11 cellular contexts compared by ENCODE assay signal in the genomic region with DNA sequence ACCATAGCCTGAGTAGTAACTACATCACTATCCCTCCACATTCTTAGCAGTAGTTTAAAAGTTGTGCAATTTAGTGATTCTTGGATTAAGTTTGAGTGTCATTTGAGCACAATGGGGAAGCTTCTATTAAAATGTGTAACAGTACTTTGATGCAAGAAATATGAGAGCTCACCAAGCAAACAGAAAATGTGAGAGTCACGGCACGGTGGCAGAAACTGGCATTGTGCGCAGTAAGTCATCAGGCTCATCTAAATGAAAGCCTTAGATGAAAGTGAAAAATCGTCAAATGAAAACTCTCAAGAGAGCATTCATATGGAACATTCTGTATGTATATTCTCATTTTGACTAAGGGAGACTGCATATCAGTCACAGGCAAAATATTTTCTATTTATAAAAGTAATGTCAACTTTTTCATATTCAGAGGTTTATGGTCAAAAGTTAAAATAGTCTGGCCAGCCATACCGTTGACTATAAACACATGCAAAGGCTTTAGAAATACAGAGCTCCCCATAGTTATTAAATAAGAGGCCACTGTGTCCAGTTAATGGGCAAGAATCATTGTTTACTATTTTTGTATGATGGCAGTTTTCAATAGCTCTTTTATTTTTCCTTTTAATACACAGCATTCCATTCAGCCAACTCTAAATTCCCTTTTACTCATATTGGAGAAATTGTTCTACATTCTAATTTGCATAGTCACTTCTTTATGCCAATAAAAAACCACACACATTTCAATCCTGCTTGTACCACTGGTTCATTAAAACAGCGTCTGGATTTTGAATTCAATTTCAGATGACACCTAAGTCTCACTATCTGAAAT.
DNase-seq lines count a peak whose midpoint lies in the region; ATAC-seq lines count a peak whose summit lies in the region.
"Had no signal": no experiment of that assay in that cellular context is flagged by ENCODE, and none has a peak within 500 bp of the region (broad histone marks: within the 10 kb centered on the region; RNA-seq: fewer than 3 reads in every experiment).

No MANE protein-coding gene starts in this region.

- no peaks in the 10 kb centered on the region for H3K9me2 ChIP-seq in GM23248 (ENCODE audit: insufficient read depth)

- DNase-seq in GM23248 (peak; percentile 27), foreskin melanocyte (peak; percentile 93), T-helper 2 cell (no peak), NCI-H1417 (lab: John Stamatoyannopoulos, UW) (no peak), activated T-cell treated with anti-CD3 and anti-CD28 coated beads for 4 hours (no peak)
- no peak for DNase-seq in activated CD8-positive, alpha-beta memory T cell treated with anti-CD3 and anti-CD28 coated beads, Interleukin-2, amount 50 U/mL, for 4 hours
- DNase-seq: amniotic stem cell, trophoblast cell had no signal

- H3K79me2 ChIP-seq in GM23248 (ENCODE audit: insufficient read depth) = peaks cover 91% of the 10 kb centered on the region

- H3K27me3 ChIP-seq in GM23248 (replicated peaks; ENCODE audit: insufficient read depth) = no peaks in the 10 kb centered on the region
- H3K27me3 ChIP-seq: SJSA1 had no signal

- no peaks in the 10 kb centered on the region for H4K20me1 ChIP-seq in GM23248 (ENCODE audit: insufficient read depth)

- no peaks in the 10 kb centered on the region for H3F3A ChIP-seq in GM23248 (ENCODE audit: insufficient read depth)

- no peak overlapping the region for H3K9ac ChIP-seq in GM23248

- in situ Hi-C loops in GM23248 (cut with MboI) = no loop called here

- H3K4me1 ChIP-seq in GM23248 (ENCODE audit: insufficient read depth) = peaks cover 12% of the 10 kb centered on the region

- H2AFZ ChIP-seq in GM23248 = no peak overlapping the region

- no peak overlapping the region for H3K4me2 ChIP-seq in GM23248 (ENCODE audit: unreplicated experiment)

- peak; percentile 90 for ATAC-seq in GM18520 (IDR thresholded peaks at IDR 0.05; ENCODE audit: unreplicated experiment)
- peak; percentile 98 for ATAC-seq in HG03378 (IDR thresholded peaks at IDR 0.05; ENCODE audit: unreplicated experiment)

- H3K4me3 ChIP-seq in GM23248 = no peak overlapping the region
- H3K4me3 ChIP-seq: SJSA1 had no signal

- H3K9me3 ChIP-seq in GM23248 (ENCODE audit: low read depth) = no peaks in the 10 kb centered on the region
- H3K9me3 ChIP-seq: SJSA1 had no signal

- H3K27ac ChIP-seq in GM23248 = no peak overlapping the region
- H3K27ac ChIP-seq: SJSA1 had no signal

- no peaks in the 10 kb centered on the region for H3K36me3 ChIP-seq in GM23248 (ENCODE audit: low read depth)
- H3K36me3 ChIP-seq: SJSA1 had no signal

- 88 to 92% methylated on average over 6 of the region's 6 CpGs for WGBS in GM23248 (ENCODE audit: low coverage in 1 of 2, low lambda C conversion rate in 2 of 2, missing lambda C conversion rate in 2 of 2), 2 experiments

Comparison
In these comparisons a context has a peak if more than half of its experiments do, and no peak if none do; other contexts are left out.
1. DNase-seq: peak in GM23248 (single experiment) and foreskin melanocyte (single experiment); none in T-helper 2 cell (0 of 5), NCI-H1417 (0 of 3), activated CD8-positive, alpha-beta memory T cell treated with anti-CD3 and anti-CD28 coated beads, Interleukin-2, amount 50 U/mL, for 4 hours (single experiment) and activated T-cell treated with anti-CD3 and anti-CD28 coated beads for 4 hours (single experiment).